ENCODE assay signal across 20 cellular contexts in genomic region chr2:202671317-202672035, GRCh38. TPM values are rescaled to one million over a fixed set of nuclear protein-coding genes. Genes with fewer than 3 reads are reported as not detected.
DNase-seq lines count a peak whose midpoint lies in the region; ATAC-seq, FAIRE-seq and TF ChIP-seq lines count a peak whose summit lies in the region.
"Had no signal": no experiment of that assay in that cellular context is flagged by ENCODE, and none has a peak within 500 bp of the region (broad histone marks: within the 10 kb centered on the region; RNA-seq: fewer than 3 reads in every experiment).

No MANE protein-coding gene starts in this region.

- H3K4me1 ChIP-seq in DOHH2 (ENCODE audit: control insufficient read depth, low read length) (peaks cover 82% of the 10 kb centered on the region), esophagus squamous epithelium (peaks cover 0 to 42% (median 23%) of the 10 kb centered on the region in 3 donors), pancreas (no peaks in the 10 kb centered on the region), upper lobe of right lung (no peaks in the 10 kb centered on the region)
- H3K4me1 ChIP-seq: Caco-2 had no signal

- no peaks in the 10 kb centered on the region for H3K27me3 ChIP-seq in DOHH2 (ENCODE audit: control insufficient read depth, low read length)
- no peaks in the 10 kb centered on the region for H3K27me3 ChIP-seq in esophagus squamous epithelium
- H3K27me3 ChIP-seq in pancreas: no peaks in the 10 kb centered on the region
- H3K27me3 ChIP-seq in upper lobe of right lung: no peaks in the 10 kb centered on the region
- H3K27me3 ChIP-seq: tibial artery had no signal

- no peak for TF ChIP-seq CTCF in DOHH2 (IDR thresholded peaks at IDR 0.05; ENCODE audit: low read depth, low read length, poor library complexity, severe bottlenecking)
- no peak for TF ChIP-seq CTCF in esophagus squamous epithelium (IDR thresholded peaks at IDR 0.05)
- no peak for TF ChIP-seq CTCF in pancreas (IDR thresholded peaks at IDR 0.05)
- no peak for TF ChIP-seq CTCF in upper lobe of right lung (IDR thresholded peaks at IDR 0.05)

- 36 to 54% methylated on average over 2 to 3 of the region's 3 CpGs for WGBS in esophagus squamous epithelium, 2 donors
- 85 to 94% methylated on average over 3 of the region's 3 CpGs for WGBS in pancreas, 2 donors

- peaks cover 76% of the 10 kb centered on the region for H3K79me2 ChIP-seq in DOHH2 (ENCODE audit: control insufficient read depth, low read length)

- DNase-seq in NCI-H446 treated with DMSO at 0.1 percent for 48 hours (lab: John Stamatoyannopoulos, UW) (peak; percentile 34), esophagus squamous epithelium (lab: John Stamatoyannopoulos, UW) (no peak), pancreas (no peak), epidermal melanocyte (ENCODE audit: insufficient read length, low spot score) (no peak), upper lobe of right lung (no peak)
- DNase-seq: activated CD4-positive, CD25-positive, alpha-beta regulatory T cell treated with anti-CD3 and anti-CD28 coated beads, Interleukin-2, amount 50 U/mL, for 72 hours; Caco-2; dermis blood vessel endothelial cell; H7; Kasumi-1; natural killer cell; NCI-H1092 treated with DMSO at 0.1 percent for 48 hours; NCI-H2029; NCI-H510A; posterior cingulate gyrus; tibial artery had no signal

- no peaks in the 10 kb centered on the region for H4K20me1 ChIP-seq in DOHH2 (ENCODE audit: control insufficient read depth, insufficient read depth, low read depth, low read length)

- no peak for FAIRE-seq in pancreas (lab: Jason Lieb, UNC)
- FAIRE-seq: frontal cortex, keratinocyte had no signal

- H3K36me3 ChIP-seq in DOHH2 (ENCODE audit: control insufficient read depth, low read length): no peaks in the 10 kb centered on the region
- H3K36me3 ChIP-seq in esophagus squamous epithelium: no peaks in the 10 kb centered on the region
- no peaks in the 10 kb centered on the region for H3K36me3 ChIP-seq in pancreas
- H3K36me3 ChIP-seq in upper lobe of right lung: no peaks in the 10 kb centered on the region
- H3K36me3 ChIP-seq: tibial artery had no signal

- H3K9me3 ChIP-seq in DOHH2 (ENCODE audit: control insufficient read depth, insufficient read depth, low read length) (no peaks in the 10 kb centered on the region), esophagus squamous epithelium (no peaks in the 10 kb centered on the region), pancreas (no peaks in the 10 kb centered on the region), upper lobe of right lung (no peaks in the 10 kb centered on the region)
- H3K9me3 ChIP-seq: Caco-2, tibial artery had no signal

- peak overlapping the region; percentile 60 for H3K4me2 ChIP-seq in DOHH2 (ENCODE audit: low read length)

- intact Hi-C loops in esophagus squamous epithelium (cut with DNase I) (no loop called here), pancreas (cut with DNase I) (no loop called here), upper lobe of right lung (cut with DNase I) (no loop called here)

- TF ChIP-seq POLR2A in esophagus squamous epithelium (IDR thresholded peaks at IDR 0.05): no peak

- ATAC-seq in pancreas (peak in 3 of 4 donors; percentile 15 to 25 (median 23)), HG03280 (IDR thresholded peaks at IDR 0.05; ENCODE audit: unreplicated experiment) (no peak), upper lobe of right lung (no peak)
- ATAC-seq: natural killer cell had no signal

- H3K4me3 ChIP-seq in DOHH2 (ENCODE audit: low read length) (peak overlapping the region; percentile 41; the same call in 1 of the 2 replicates), esophagus squamous epithelium (no peak overlapping the region), pancreas (no peak overlapping the region), upper lobe of right lung (no peak overlapping the region)
- H3K4me3 ChIP-seq: tibial artery had no signal

- no peak overlapping the region for H3K27ac ChIP-seq in DOHH2 (ENCODE audit: low read depth, low read length)
- peak overlapping the region; percentile 19 to 72 (median 50) for H3K27ac ChIP-seq in esophagus squamous epithelium
- no peak overlapping the region for H3K27ac ChIP-seq in pancreas
- H3K27ac ChIP-seq in upper lobe of right lung: no peak overlapping the region
- H3K27ac ChIP-seq: tibial artery had no signal

- H3F3A ChIP-seq in DOHH2 (ENCODE audit: control insufficient read depth, insufficient read depth): 0 out of 2 replicates have a peak, but pooled peaks cover 4% of the 10 kb centered on the region

- no peaks in the 10 kb centered on the region for H3K9me2 ChIP-seq in DOHH2 (replicated peaks; ENCODE audit: control insufficient read depth, low read length)

RNA-seq across cellular contexts. Expression of gene FAM117B, which starts 36.7 kb away (rescaled TPM):
- total RNA-seq in esophagus squamous epithelium (10 to 100 TPM in 2 of 4 donors, 1 to 10 TPM in 2; 6.7 to 15.6 (median 9.4) TPM), pancreas (10 to 100 TPM in 1 of 6 donors, 1 to 10 TPM in 5; 3.9 to 12.4 (median 6.6) TPM), upper lobe of right lung (9.8 TPM)
- polyA plus RNA-seq in pancreas: 1 to 10 TPM; 2.5 to 3.0 TPM

Comparison
In these comparisons a context has a peak if more than half of its experiments do, and no peak if none do; other contexts are left out.
1. H3K27ac ChIP-seq: peak in esophagus squamous epithelium (4 of 4); none in DOHH2 (single experiment), pancreas (0 of 4) and upper lobe of right lung (single experiment).
2. ATAC-seq: peak in pancreas (3 of 4); none in HG03280 (single experiment) and upper lobe of right lung (single experiment).